ENCODE assay signal across 8 cellular contexts in genomic region chr9:89497181-89497963, GRCh38. TPM values are rescaled to one million over a fixed set of nuclear protein-coding genes. Genes with fewer than 3 reads are reported as not detected.
DNase-seq lines count a peak whose midpoint lies in the region; ATAC-seq and TF ChIP-seq lines count a peak whose summit lies in the region.

No MANE protein-coding gene starts in this region.

- intact Hi-C loops in OCI-LY7 (cut with micrococcal nuclease; ENCODE audit: unreplicated experiment) (loop anchor here (2.0 to 5.0 kb wide), 3 partner anchors 51 to 180 kb away; partner anchors contain the start of gene SECISBP2), dorsolateral prefrontal cortex (cut with DNase I) (loop anchor here (2.0 to 5.0 kb wide), 3 partner anchors 45 to 180 kb away; partner anchors contain the start of gene SECISBP2 (in 1 of the 2))

- H3K27ac Mint-ChIP-seq in CD8-positive, alpha-beta memory T cell, result peak overlapping the region; percentile 81 to 98 (median 94)
- peak overlapping the region; percentile 60 for H3K27ac Mint-ChIP-seq in mesothelial cell of epicardium

- peak overlapping the region; percentile 92 to 99 (median 94) for H3K4me3 Mint-ChIP-seq in CD8-positive, alpha-beta memory T cell
- peak overlapping the region; percentile 71 for H3K4me3 Mint-ChIP-seq in mesothelial cell of epicardium

- no peak overlapping the region for H2AFZ ChIP-seq in OCI-LY7 (ENCODE audit: low read length)

- H3K4me3 ChIP-seq in CD8-positive, alpha-beta memory T cell (ENCODE audit: low read length), result peak overlapping the region; percentile 82
- H3K4me3 ChIP-seq in OCI-LY7 (ENCODE audit: low read depth, low read length, poor library complexity, severe bottlenecking) (peak overlapping the region; percentile 83), dorsolateral prefrontal cortex (peak overlapping the region; percentile 52 to 87 (median 76))

- H3K9me2 ChIP-seq in OCI-LY7 (ENCODE audit: insufficient read depth, low read length), result no peaks in the 10 kb centered on the region

- no peaks in the 10 kb centered on the region; the same call in 1 of the 2 replicates for H4K20me1 ChIP-seq in OCI-LY7 (ENCODE audit: insufficient read depth, low read length)

- no TSS peak for BruUV-seq in OCI-LY7 (replicated peaks; lab: Mats Ljungman, UMichigan)

- DNase-seq in CD8-positive, alpha-beta memory T cell, result peak in 3 of 5 donors; percentile 46 to 71 (median 58)
- DNase-seq in OCI-LY7 (ENCODE audit: low spot score), result peak; percentile 64
- peak in 2 of 10 donors; percentile 33 to 37 for DNase-seq in dorsolateral prefrontal cortex
- DNase-seq in mesothelial cell of epicardium (ENCODE audit: low spot score in 2 of 2, unreplicated experiment in 2 of 2), result no peak
- no peak for DNase-seq in NCI-H226

- no peaks in the 10 kb centered on the region for H3K27me3 ChIP-seq in CD8-positive, alpha-beta memory T cell (ENCODE audit: insufficient read depth, low read length, poor library complexity, severe bottlenecking)
- no peaks in the 10 kb centered on the region for H3K27me3 ChIP-seq in dorsolateral prefrontal cortex

- peaks cover 9% of the 10 kb centered on the region; the same call in 1 of the 2 replicates for H3K79me2 ChIP-seq in OCI-LY7 (ENCODE audit: insufficient read depth, low read depth, low read length)

- ATAC-seq in GM21423 (IDR thresholded peaks at IDR 0.05; ENCODE audit: unreplicated experiment), result peak; percentile 30
- no peak for ATAC-seq in GM19328 (IDR thresholded peaks at IDR 0.05; ENCODE audit: unreplicated experiment)
- ATAC-seq in GM19467 (IDR thresholded peaks at IDR 0.05; ENCODE audit: unreplicated experiment), result no peak

- H3K27me3 Mint-ChIP-seq in CD8-positive, alpha-beta memory T cell, result peaks cover 0 to 4% of the 10 kb centered on the region in 2 donors
- H3K27me3 Mint-ChIP-seq in mesothelial cell of epicardium (ENCODE audit: low read depth), result peaks cover 7% of the 10 kb centered on the region

- POLR2A ChIA-PET in CD8-positive, alpha-beta memory T cell (lab: Charles Lee), result interaction anchor here (0.7 to 1.3 kb wide), 3 partner anchors 16 to 52 kb away, joined by 3 to 4 read pairs (median 3); no protein-coding TSS in a partner anchor
- POLR2A ChIA-PET in OCI-LY7 (lab: Charles Lee), result interaction anchor here (0.6 kb wide), 1 partner anchor 9 kb away, joined by 6 read pairs; no protein-coding TSS in a partner anchor

- H3K4me2 ChIP-seq in OCI-LY7 (ENCODE audit: low read length), result peak overlapping the region; percentile 71

- H3K36me3 Mint-ChIP-seq in CD8-positive, alpha-beta memory T cell, result peaks cover 0 to 25% (median 7%) of the 10 kb centered on the region in 3 donors
- H3K36me3 Mint-ChIP-seq in mesothelial cell of epicardium, result no peaks in the 10 kb centered on the region

- no peak for TF ChIP-seq CTCF in OCI-LY7 (conservative IDR thresholded peaks at IDR 0.05; ENCODE audit: low read length)
- no peak for TF ChIP-seq CTCF in dorsolateral prefrontal cortex (IDR thresholded peaks at IDR 0.05 in 54 of 56, conservative IDR thresholded peaks at IDR 0.05 in 2 of 56; ENCODE audit: low read depth in 1 of 56, partially characterized antibody in 56 of 56)
- TF ChIP-seq CTCF in mesothelial cell of epicardium (IDR thresholded peaks at IDR 0.05; ENCODE audit: unreplicated experiment), result no peak

- CTCF ChIA-PET in CD8-positive, alpha-beta memory T cell (lab: Charles Lee), result interaction anchor here (1.0 to 2.2 kb wide), 9 partner anchors 13 to 122 kb away, joined by 3 to 10 read pairs (median 3); no protein-coding TSS in a partner anchor
- CTCF ChIA-PET in OCI-LY7 (lab: Charles Lee; ENCODE audit: unreplicated experiment), result interaction anchor here (1.1 kb wide), 1 partner anchor 51 kb away, joined by 3 read pairs; no protein-coding TSS in a partner anchor

- H3K9me3 Mint-ChIP-seq in CD8-positive, alpha-beta memory T cell, result no peaks in the 10 kb centered on the region
- H3K9me3 Mint-ChIP-seq in mesothelial cell of epicardium, result no peaks in the 10 kb centered on the region

- peak overlapping the region; percentile 60 for H3K27ac ChIP-seq in CD8-positive, alpha-beta memory T cell (ENCODE audit: low read depth, low read length)
- H3K27ac ChIP-seq in OCI-LY7 (ENCODE audit: low read depth, low read length, poor library complexity, severe bottlenecking), result no peak overlapping the region
- H3K27ac ChIP-seq in dorsolateral prefrontal cortex, result peak overlapping the region; percentile 63 to 96 (median 90)

- peaks cover 84 to 90% (median 88%) of the 10 kb centered on the region in 3 donors for H3K4me1 Mint-ChIP-seq in CD8-positive, alpha-beta memory T cell
- peaks cover 27% of the 10 kb centered on the region for H3K4me1 Mint-ChIP-seq in mesothelial cell of epicardium

- peaks cover 84% of the 10 kb centered on the region for H3K4me1 ChIP-seq in CD8-positive, alpha-beta memory T cell (ENCODE audit: insufficient read depth, low read length)
- H3K4me1 ChIP-seq in OCI-LY7 (ENCODE audit: insufficient read depth, low read length, poor library complexity, severe bottlenecking), result peaks cover 45% of the 10 kb centered on the region

- no peaks in the 10 kb centered on the region for H3K36me3 ChIP-seq in CD8-positive, alpha-beta memory T cell (ENCODE audit: insufficient read depth, low read length)
- no peaks in the 10 kb centered on the region for H3K36me3 ChIP-seq in OCI-LY7 (ENCODE audit: insufficient read depth, low read length)

- H3K9me3 ChIP-seq in CD8-positive, alpha-beta memory T cell (ENCODE audit: low read length), result no peaks in the 10 kb centered on the region
- H3K9me3 ChIP-seq in OCI-LY7 (ENCODE audit: low read length), result no peaks in the 10 kb centered on the region

RNA-seq across cellular contexts. Expression of gene SEMA4D, which starts 0.5 kb away (rescaled TPM):
- 100 to 1,000 TPM; 238 to 243 TPM for total RNA-seq in CD8-positive, alpha-beta memory T cell
- 227 TPM for polyA plus RNA-seq in CD8-positive, alpha-beta memory T cell
- 28.5 and 33.7 TPM in 2 replicates for total RNA-seq in OCI-LY7 (2014; rRNA removed; shearing (Covaris generic))
- 52.8 and 60.5 TPM in 2 replicates for total RNA-seq in OCI-LY7 (2022)
- 100 to 1,000 TPM in 116 of 120 experiments, 10 to 100 TPM in 4; 90.5 to 697 (median 192) TPM for total RNA-seq in dorsolateral prefrontal cortex
- 41.8 to 44.7 TPM (median 42.7 TPM) in 3 replicates for total RNA-seq in mesothelial cell of epicardium

Comparison
In these comparisons a context has a peak if more than half of its experiments do, and no peak if none do; other contexts are left out.
1. DNase-seq: peak in CD8-positive, alpha-beta memory T cell (3 of 5) and OCI-LY7 (single experiment); none in mesothelial cell of epicardium (0 of 2) and NCI-H226 (single experiment).
2. Peak in every context shown above with its lines, with median percentiles within 50 percentile points of each other: H3K4me3 ChIP-seq.